22 cellular contexts compared by ENCODE assay signal in the genomic region with DNA sequence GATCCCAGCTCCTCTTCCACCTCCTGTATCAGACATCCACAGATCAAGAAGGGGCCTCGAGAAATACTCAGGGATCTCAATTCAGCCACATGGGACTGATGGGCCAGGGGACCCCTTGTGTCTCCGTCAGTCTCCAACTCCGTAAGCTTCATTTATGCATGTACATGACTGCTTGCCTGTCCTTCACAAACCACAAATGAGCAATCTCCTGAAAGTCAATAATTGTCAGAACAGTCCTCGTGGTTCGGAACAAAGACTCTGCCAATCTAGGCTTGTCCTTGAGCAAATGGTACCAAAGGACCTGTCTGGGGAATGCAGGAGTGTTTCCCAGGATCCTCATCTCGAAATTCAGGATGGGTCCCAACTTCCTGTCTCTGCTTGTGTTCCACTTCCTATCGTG. TPM values are rescaled to one million over a fixed set of nuclear protein-coding genes. Genes with fewer than 3 reads are reported as not detected.
A peak's percentile ranks its signal among the peaks of the same experiment; 100 is the strongest.
DNase-seq lines count a peak whose midpoint lies in the region; ATAC-seq and TF ChIP-seq lines count a peak whose summit lies in the region.
"Had no signal": no experiment of that assay in that cellular context is flagged by ENCODE, and none has a peak within 500 bp of the region (broad histone marks: within the 10 kb centered on the region; RNA-seq: fewer than 3 reads in every experiment).

No MANE protein-coding gene starts in this region.

- peak overlapping the region; percentile 15 for H2AFZ ChIP-seq in neural progenitor cell (replicated peaks)
- H2AFZ ChIP-seq: PC-9 had no signal

- ATAC-seq in GM18867 (IDR thresholded peaks at IDR 0.05; ENCODE audit: unreplicated experiment) (peak; percentile 7), HG02642 (IDR thresholded peaks at IDR 0.05; ENCODE audit: poor library complexity, unreplicated experiment) (peak; percentile 12), WTC11 (no peak), GM19035 (IDR thresholded peaks at IDR 0.05; ENCODE audit: unreplicated experiment) (no peak), HG03135 (IDR thresholded peaks at IDR 0.05; ENCODE audit: unreplicated experiment) (no peak)
- ATAC-seq: T-helper 17 cell had no signal

- no peaks in the 10 kb centered on the region for H3K36me3 ChIP-seq in neural progenitor cell
- H3K36me3 ChIP-seq: colonic mucosa, MG63, neutrophil, spleen had no signal

- H3K4me3 Mint-ChIP-seq in WTC11, result no peak overlapping the region
- no peak overlapping the region for H3K4me3 Mint-ChIP-seq in neural progenitor cell
- H3K4me3 Mint-ChIP-seq: CD8-positive, alpha-beta memory T cell; T-helper 17 cell had no signal

- no peaks in the 10 kb centered on the region for H3K79me2 ChIP-seq in neural progenitor cell (ENCODE audit: low read depth)

- H3K9me3 Mint-ChIP-seq in WTC11 (peaks cover 12% of the 10 kb centered on the region), neural progenitor cell (no peaks in the 10 kb centered on the region)
- H3K9me3 Mint-ChIP-seq: CD8-positive, alpha-beta memory T cell; IgD-negative memory B cell had no signal

- POLR2A ChIA-PET in WTC11 (lab: Charles Lee), result interaction anchor here (0.6 kb wide), 1 partner anchor 38 kb away, joined by 3 read pairs; no protein-coding TSS in a partner anchor

- no peaks in the 10 kb centered on the region for H3K27me3 ChIP-seq in neural progenitor cell
- H3K27me3 ChIP-seq: colonic mucosa, MG63, spleen had no signal

- CTCF ChIA-PET in WTC11 (lab: Charles Lee), result interaction anchor here (0.6 to 2.3 kb wide), 9 partner anchors 10 to 235 kb away, joined by 3 to 13 read pairs (median 4); no protein-coding TSS in a partner anchor

- H3K9me3 ChIP-seq in neural progenitor cell (ENCODE audit: low read depth), result no peaks in the 10 kb centered on the region
- H3K9me3 ChIP-seq: colonic mucosa, MG63, neutrophil, spleen had no signal

- DNase-seq in WTC11 (ENCODE audit: low spot score) (no peak), neural progenitor cell (ENCODE audit: low spot score) (no peak), NCI-H1436 treated with DMSO at 0.1 percent for 48 hours (lab: John Stamatoyannopoulos, UW) (no peak)
- DNase-seq in activated effector memory CD4-positive, alpha-beta T cell treated with Interleukin-2 at 50 U/mL for 16 hours, result no peak
- DNase-seq: activated CD4-positive, alpha-beta T cell treated with anti-CD3 and anti-CD28 coated beads, Interleukin-2, amount 50 U/mL, for 4 hours; activated gamma-delta T cell treated with Interleukin-2 at 50 U/mL for 16 hours; CD8-positive, alpha-beta memory T cell; colonic mucosa; DMS53; GF-D8; MG63; NCI-H146; PC-9; spleen; stimulated activated CD4-positive, alpha-beta T cell treated with anti-CD3 and anti-CD28 coated beads, Interleukin-4, amount 100 ng/mL, for 4 hours; T-helper 17 cell had no signal

- H4K20me1 ChIP-seq in neural progenitor cell (ENCODE audit: low read depth), result no peaks in the 10 kb centered on the region

- no peaks in the 10 kb centered on the region for H3K27me3 Mint-ChIP-seq in WTC11 (ENCODE audit: low read depth)
- peaks cover 8% of the 10 kb centered on the region for H3K27me3 Mint-ChIP-seq in neural progenitor cell (ENCODE audit: insufficient read depth, low read depth)
- H3K27me3 Mint-ChIP-seq: IgD-negative memory B cell had no signal

- H3K27ac Mint-ChIP-seq in WTC11, result peak overlapping the region; percentile 96
- H3K27ac Mint-ChIP-seq in neural progenitor cell, result no peak overlapping the region
- H3K27ac Mint-ChIP-seq: CD8-positive, alpha-beta memory T cell; T-helper 17 cell had no signal

- H3K4me1 ChIP-seq in neural progenitor cell, result peaks cover 17% of the 10 kb centered on the region
- H3K4me1 ChIP-seq: colonic mucosa had no signal

- no peak overlapping the region for H3K4me2 ChIP-seq in neural progenitor cell
- H3K4me2 ChIP-seq: PC-9 had no signal

- H3K9ac ChIP-seq in neural progenitor cell, result no peak overlapping the region

- H3K4me1 Mint-ChIP-seq in WTC11, result peaks cover 58% of the 10 kb centered on the region
- H3K4me1 Mint-ChIP-seq in neural progenitor cell, result peaks cover 12% of the 10 kb centered on the region
- H3K4me1 Mint-ChIP-seq: CD8-positive, alpha-beta memory T cell had no signal

- TF ChIP-seq CTCF in WTC11 (IDR thresholded peaks at IDR 0.05) (no peak), neural progenitor cell (IDR thresholded peaks at IDR 0.05) (no peak)

- H3K27ac ChIP-seq in neural progenitor cell, result no peak overlapping the region
- H3K27ac ChIP-seq: colonic mucosa, neutrophil, PC-9, spleen had no signal

- peaks cover 15% of the 10 kb centered on the region for H3F3A ChIP-seq in neural progenitor cell (ENCODE audit: low read depth)

- H3K4me3 ChIP-seq in neural progenitor cell, result no peak overlapping the region
- H3K4me3 ChIP-seq: colonic mucosa, MG63, PC-9 had no signal

- H3K36me3 Mint-ChIP-seq in WTC11 (peaks cover 28% of the 10 kb centered on the region), neural progenitor cell (no peaks in the 10 kb centered on the region)
- H3K36me3 Mint-ChIP-seq: CD8-positive, alpha-beta memory T cell had no signal

TF ChIP-seq in WTC11, 78 proteins besides CTCF, POLR2A, EP300 and RAD21:
- TF ChIP-seq EMX1 (CRISPR knock-in tag; IDR thresholded peaks at IDR 0.05) (no peak), PRRX2 (CRISPR knock-in tag; IDR thresholded peaks at IDR 0.05) (no peak), ZNF423 (CRISPR knock-in tag; IDR thresholded peaks at IDR 0.05) (no peak), GABPB1 (CRISPR knock-in tag; IDR thresholded peaks at IDR 0.05) (no peak)
- TF ChIP-seq, protein P1, sequence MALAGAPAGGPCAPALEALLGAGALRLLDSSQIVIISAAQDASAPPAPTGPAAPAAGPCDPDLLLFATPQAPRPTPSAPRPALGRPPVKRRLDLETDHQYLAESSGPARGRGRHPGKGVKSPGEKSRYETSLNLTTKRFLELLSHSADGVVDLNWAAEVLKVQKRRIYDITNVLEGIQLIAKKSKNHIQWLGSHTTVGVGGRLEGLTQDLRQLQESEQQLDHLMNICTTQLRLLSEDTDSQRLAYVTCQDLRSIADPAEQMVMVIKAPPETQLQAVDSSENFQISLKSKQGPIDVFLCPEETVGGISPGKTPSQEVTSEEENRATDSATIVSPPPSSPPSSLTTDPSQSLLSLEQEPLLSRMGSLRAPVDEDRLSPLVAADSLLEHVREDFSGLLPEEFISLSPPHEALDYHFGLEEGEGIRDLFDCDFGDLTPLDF (CRISPR knock-in tag; IDR thresholded peaks at IDR 0.05), result no peak
- TF ChIP-seq, protein P2, sequence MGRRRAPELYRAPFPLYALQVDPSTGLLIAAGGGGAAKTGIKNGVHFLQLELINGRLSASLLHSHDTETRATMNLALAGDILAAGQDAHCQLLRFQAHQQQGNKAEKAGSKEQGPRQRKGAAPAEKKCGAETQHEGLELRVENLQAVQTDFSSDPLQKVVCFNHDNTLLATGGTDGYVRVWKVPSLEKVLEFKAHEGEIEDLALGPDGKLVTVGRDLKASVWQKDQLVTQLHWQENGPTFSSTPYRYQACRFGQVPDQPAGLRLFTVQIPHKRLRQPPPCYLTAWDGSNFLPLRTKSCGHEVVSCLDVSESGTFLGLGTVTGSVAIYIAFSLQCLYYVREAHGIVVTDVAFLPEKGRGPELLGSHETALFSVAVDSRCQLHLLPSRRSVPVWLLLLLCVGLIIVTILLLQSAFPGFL (CRISPR knock-in tag; IDR thresholded peaks at IDR 0.05; ENCODE audit: borderline replicate concordance), result no peak
- TF ChIP-seq, protein P3, sequence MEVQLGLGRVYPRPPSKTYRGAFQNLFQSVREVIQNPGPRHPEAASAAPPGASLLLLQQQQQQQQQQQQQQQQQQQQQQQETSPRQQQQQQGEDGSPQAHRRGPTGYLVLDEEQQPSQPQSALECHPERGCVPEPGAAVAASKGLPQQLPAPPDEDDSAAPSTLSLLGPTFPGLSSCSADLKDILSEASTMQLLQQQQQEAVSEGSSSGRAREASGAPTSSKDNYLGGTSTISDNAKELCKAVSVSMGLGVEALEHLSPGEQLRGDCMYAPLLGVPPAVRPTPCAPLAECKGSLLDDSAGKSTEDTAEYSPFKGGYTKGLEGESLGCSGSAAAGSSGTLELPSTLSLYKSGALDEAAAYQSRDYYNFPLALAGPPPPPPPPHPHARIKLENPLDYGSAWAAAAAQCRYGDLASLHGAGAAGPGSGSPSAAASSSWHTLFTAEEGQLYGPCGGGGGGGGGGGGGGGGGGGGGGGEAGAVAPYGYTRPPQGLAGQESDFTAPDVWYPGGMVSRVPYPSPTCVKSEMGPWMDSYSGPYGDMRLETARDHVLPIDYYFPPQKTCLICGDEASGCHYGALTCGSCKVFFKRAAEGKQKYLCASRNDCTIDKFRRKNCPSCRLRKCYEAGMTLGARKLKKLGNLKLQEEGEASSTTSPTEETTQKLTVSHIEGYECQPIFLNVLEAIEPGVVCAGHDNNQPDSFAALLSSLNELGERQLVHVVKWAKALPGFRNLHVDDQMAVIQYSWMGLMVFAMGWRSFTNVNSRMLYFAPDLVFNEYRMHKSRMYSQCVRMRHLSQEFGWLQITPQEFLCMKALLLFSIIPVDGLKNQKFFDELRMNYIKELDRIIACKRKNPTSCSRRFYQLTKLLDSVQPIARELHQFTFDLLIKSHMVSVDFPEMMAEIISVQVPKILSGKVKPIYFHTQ (CRISPR knock-in tag; IDR thresholded peaks at IDR 0.05), result no peak
TF ChIP-seq in WTC11: peak in this region for 0.

RNA-seq across cellular contexts. Expression of a gene that starts 20.8 kb away (rescaled TPM):
- total RNA-seq in WTC11 (2021), result 7.5 to 10.3 TPM (median 9.1 TPM) in 3 replicates
- 2.2 and 4.6 TPM in 2 replicates for total RNA-seq in neural progenitor cell (ENCODE audit: low replicate concordance)

Comparison
In these comparisons a context has a peak if more than half of its experiments do, and no peak if none do; other contexts are left out.
1. ATAC-seq: peak in GM18867 (single experiment) and HG02642 (single experiment); none in WTC11 (single experiment), GM19035 (single experiment) and HG03135 (single experiment).